9 cellular contexts compared by ENCODE assay signal in the genomic region with DNA sequence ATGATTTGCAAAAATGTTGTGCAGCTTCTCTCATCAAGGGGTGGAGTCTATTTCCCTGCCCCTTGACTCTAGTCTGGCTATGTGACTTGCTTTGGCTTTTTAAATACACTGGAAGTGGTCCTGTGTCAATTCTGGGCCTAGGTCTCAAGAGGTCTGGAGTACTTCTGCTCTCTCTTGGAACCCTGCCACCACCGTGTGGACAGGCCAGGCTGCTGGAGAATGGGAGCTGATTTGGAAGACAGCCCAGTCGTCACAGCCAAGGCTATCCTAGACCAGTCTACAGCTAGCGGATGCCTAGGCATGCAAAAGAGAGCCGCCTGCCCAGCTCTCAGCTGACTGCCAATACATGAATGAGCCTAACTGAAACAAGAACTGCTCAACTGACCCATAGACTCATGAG. TPM values are rescaled to one million over a fixed set of nuclear protein-coding genes. Genes with fewer than 3 reads are reported as not detected.
DNase-seq lines count a peak whose midpoint lies in the region; FAIRE-seq and TF ChIP-seq lines count a peak whose summit lies in the region.
"Had no signal": no experiment of that assay in that cellular context is flagged by ENCODE, and none has a peak within 500 bp of the region (broad histone marks: within the 10 kb centered on the region; RNA-seq: fewer than 3 reads in every experiment).

No MANE protein-coding gene starts in this region.

- peaks cover 33% of the 10 kb centered on the region for H3K36me3 Mint-ChIP-seq in Calu3 (ENCODE audit: insufficient read depth, unreplicated experiment)

- no peak for TF ChIP-seq CTCF in Calu3 (IDR thresholded peaks at IDR 0.05; ENCODE audit: unreplicated experiment)
- TF ChIP-seq CTCF in OCI-LY1 (IDR thresholded peaks at IDR 0.05; ENCODE audit: low read length): no peak
- TF ChIP-seq CTCF in esophagus squamous epithelium (IDR thresholded peaks at IDR 0.05): no peak
- TF ChIP-seq CTCF in GM13977 (IDR thresholded peaks at IDR 0.05; ENCODE audit: extremely low read depth, insufficient read depth, missing control alignments): no peak

- H3K4me3 ChIP-seq in OCI-LY1 (ENCODE audit: low read depth, low read length, poor library complexity, severe bottlenecking) (no peak overlapping the region), esophagus squamous epithelium (no peak overlapping the region), muscle layer of duodenum (ENCODE audit: low read depth in 1 of 2, low read length in 2 of 2) (no peak overlapping the region)

- no peak overlapping the region for H2AFZ ChIP-seq in OCI-LY1 (ENCODE audit: low read length)

- BruUV-seq in Calu3 (replicated peaks; lab: Mats Ljungman, UMichigan): no TSS peak

- H3K36me3 ChIP-seq in OCI-LY1 (ENCODE audit: insufficient read depth, low read length) (no peaks in the 10 kb centered on the region), esophagus squamous epithelium (no peaks in the 10 kb centered on the region), muscle layer of duodenum (ENCODE audit: control insufficient read depth in 1 of 2, insufficient read depth in 2 of 2, low read length in 2 of 2) (no peaks in the 10 kb centered on the region)

- H3K9me2 ChIP-seq in OCI-LY1 (ENCODE audit: low read depth, low read length): no peaks in the 10 kb centered on the region

- DNase-seq in Calu3 (peak; percentile 62), esophagus squamous epithelium (lab: John Stamatoyannopoulos, UW) (no peak), SIG-M5 treated with dmso at 0.1 percent for 504 hours (lab: John Stamatoyannopoulos, UW; ENCODE audit: unreplicated experiment) (no peak), HK-2 (ENCODE audit: unreplicated experiment) (no peak), GM13977 (ENCODE audit: low spot score) (no peak), GM12891 (ENCODE audit: insufficient read length, low spot score) (no peak)

- no peak for FAIRE-seq in GM12891 (lab: Jason Lieb, UNC)
- FAIRE-seq: endometrium had no signal

- TF ChIP-seq POLR2A in esophagus squamous epithelium (IDR thresholded peaks at IDR 0.05): no peak
- TF ChIP-seq POLR2A in GM12891 (IDR thresholded peaks at IDR 0.05; ENCODE audit: low read depth, low read length): no peak

- no peak overlapping the region for H3K4me3 Mint-ChIP-seq in Calu3 (ENCODE audit: low read depth, unreplicated experiment)

- H3K4me2 ChIP-seq in OCI-LY1 (ENCODE audit: low read length): no peak overlapping the region

- H3K79me2 ChIP-seq in OCI-LY1 (ENCODE audit: insufficient read depth, low read length): no peaks in the 10 kb centered on the region

- H3K4me1 ChIP-seq in OCI-LY1 (ENCODE audit: insufficient read depth, low read length, severe bottlenecking) (peaks cover 66% of the 10 kb centered on the region), esophagus squamous epithelium (peaks cover 43 to 92% (median 48%) of the 10 kb centered on the region in 3 donors), muscle layer of duodenum (ENCODE audit: control insufficient read depth in 1 of 2, insufficient read depth in 2 of 2, low read length in 2 of 2) (peaks cover 13 to 18% of the 10 kb centered on the region in 2 donors)

- H3F3A ChIP-seq in OCI-LY1 (ENCODE audit: insufficient read depth, low read length): no peaks in the 10 kb centered on the region

- 19 to 21% methylated on average over 3 of the region's 4 CpGs for WGBS in esophagus squamous epithelium, 2 donors

- H3K9me3 Mint-ChIP-seq in Calu3 (ENCODE audit: low read depth, unreplicated experiment): no peaks in the 10 kb centered on the region

- CTCF ChIA-PET in Calu3 (lab: Charles Lee): interaction anchor here (0.7 to 1.2 kb wide), 5 partner anchors 9 to 98 kb away, joined by 3 to 8 read pairs (median 5); no protein-coding TSS in a partner anchor

- in situ Hi-C loops in GM13977 (cut with MboI; ENCODE audit: low pct_unique_long_range_greater_than_20kb, low sequenced_read_pairs, unreplicated experiment): no loop called here

- no peak overlapping the region for H3K9ac ChIP-seq in OCI-LY1 (ENCODE audit: low read length)

- H3K27me3 ChIP-seq in OCI-LY1 (ENCODE audit: insufficient read depth, low read length): no peaks in the 10 kb centered on the region
- no peaks in the 10 kb centered on the region for H3K27me3 ChIP-seq in esophagus squamous epithelium
- no peaks in the 10 kb centered on the region for H3K27me3 ChIP-seq in muscle layer of duodenum (ENCODE audit: low read depth, low read length)

- H3K4me1 Mint-ChIP-seq in Calu3 (ENCODE audit: low read depth, unreplicated experiment): peaks cover 85% of the 10 kb centered on the region

- peak overlapping the region; percentile 88 for H3K27ac Mint-ChIP-seq in Calu3 (ENCODE audit: unreplicated experiment)

- H3K27ac ChIP-seq in OCI-LY1 (ENCODE audit: low read depth, low read length, poor library complexity, severe bottlenecking) (peak overlapping the region; percentile 25), esophagus squamous epithelium (peak overlapping the region; percentile 25 to 93 (median 83)), muscle layer of duodenum (ENCODE audit: low read length) (peak overlapping the region; percentile 34)

- H4K20me1 ChIP-seq in OCI-LY1 (ENCODE audit: insufficient read depth, low read length): no peaks in the 10 kb centered on the region

- intact Hi-C loops in Calu3 (cut with micrococcal nuclease; ENCODE audit: unreplicated experiment): no loop called here
- intact Hi-C loops in esophagus squamous epithelium (cut with DNase I): no loop called here

- H3K9me3 ChIP-seq in OCI-LY1 (ENCODE audit: low read length) (no peaks in the 10 kb centered on the region), esophagus squamous epithelium (no peaks in the 10 kb centered on the region), muscle layer of duodenum (ENCODE audit: control insufficient read depth in 1 of 2, low read length in 2 of 2) (no peaks in the 10 kb centered on the region)

- no peaks in the 10 kb centered on the region for H3K27me3 Mint-ChIP-seq in Calu3 (ENCODE audit: unreplicated experiment)

TF ChIP-seq in GM12891, 5 proteins besides CTCF, POLR2A, EP300 and RAD21:
- TF ChIP-seq POU2F2 (IDR thresholded peaks at IDR 0.05; ENCODE audit: low read depth, low read length): no peak
- TF ChIP-seq POLR2AphosphoS5 (IDR thresholded peaks at IDR 0.05; ENCODE audit: low read depth, low read length): no peak
- TF ChIP-seq SPI1 (IDR thresholded peaks at IDR 0.05; ENCODE audit: low read depth, low read length): no peak
- TF ChIP-seq PAX5 (IDR thresholded peaks at IDR 0.05; ENCODE audit: insufficient read depth, low read length, severe bottlenecking): no peak
- TF ChIP-seq TAF1 (IDR thresholded peaks at IDR 0.05; ENCODE audit: low read depth, low read length): no peak
TF ChIP-seq in GM12891: peak in this region for 0.

RNA-seq across cellular contexts. Expression of a gene that starts 56.7 kb away (rescaled TPM):
- total RNA-seq in Calu3 (2022): 214 and 233 TPM in 2 replicates
- total RNA-seq in esophagus squamous epithelium: 100 to 1,000 TPM; 109 to 165 (median 152) TPM
- polyA plus RNA-seq in GM12891 (2012; ENCODE audit: low read depth, missing spikeins): 21.4 TPM

Comparison
In these comparisons a context has a peak if more than half of its experiments do, and no peak if none do; other contexts are left out.
1. H3K27ac ChIP-seq: peak in every context shown above with its lines; median percentile 83 in esophagus squamous epithelium; 34 in muscle layer of duodenum; 25 in OCI-LY1.